In genomic region chr20:62815066-62815991, GRCh38 we compare ENCODE assay signal across 9 cellular contexts. TPM values are rescaled to one million over a fixed set of nuclear protein-coding genes. Genes with fewer than 3 reads are reported as not detected.
A peak's percentile ranks its signal among the peaks of the same experiment; 100 is the strongest.
DNase-seq lines count a peak whose midpoint lies in the region; ATAC-seq and TF ChIP-seq lines count a peak whose summit lies in the region.
"Had no signal": no experiment of that assay in that cellular context is flagged by ENCODE, and none has a peak within 500 bp of the region (broad histone marks: within the 10 kb centered on the region; RNA-seq: fewer than 3 reads in every experiment).

No MANE protein-coding gene starts in this region.

- no peak for ATAC-seq in GM21529 (IDR thresholded peaks at IDR 0.05; ENCODE audit: unreplicated experiment)

- no peak overlapping the region for H2BK15ac ChIP-seq in mesendoderm (replicated peaks; ENCODE audit: low read depth)

- intact Hi-C loops in CD4-positive, alpha-beta memory T cell (cut with micrococcal nuclease) = no loop called here
- intact Hi-C loops in spleen (cut with DNase I; ENCODE audit: low total_unique reads) = no loop called here

- H3K9me3 Mint-ChIP-seq in CD4-positive, alpha-beta memory T cell = no peaks in the 10 kb centered on the region

- no peak overlapping the region for H2BK120ac ChIP-seq in mesendoderm (ENCODE audit: low read depth, low read length)

- peak overlapping the region; percentile 55 for H2AK5ac ChIP-seq in mesendoderm (ENCODE audit: low read length)

- H3K4me1 ChIP-seq in CD4-positive, alpha-beta memory T cell (ENCODE audit: insufficient read depth, low read length) = peaks cover 21% of the 10 kb centered on the region
- H3K4me1 ChIP-seq in HUES48 (ENCODE audit: control insufficient read depth, insufficient read depth, low read length) = peaks cover 13% of the 10 kb centered on the region; the same call in 1 of the 2 replicates
- peaks cover 2% of the 10 kb centered on the region for H3K4me1 ChIP-seq in mesendoderm (ENCODE audit: control insufficient read depth, low read depth, low read length)
- peaks cover 9 to 58% (median 50%) of the 10 kb centered on the region in 6 donors for H3K4me1 ChIP-seq in spleen

- H3K4me3 Mint-ChIP-seq in CD4-positive, alpha-beta memory T cell = peak overlapping the region in 6 of 8 donors; percentile 35 to 80 (median 64)

- no peaks in the 10 kb centered on the region for H3K9me3 ChIP-seq in CD4-positive, alpha-beta memory T cell (ENCODE audit: control insufficient read depth in 1 of 2, low read length in 2 of 2)
- H3K9me3 ChIP-seq in HUES48 (ENCODE audit: control insufficient read depth, insufficient read depth, low read length) (no peaks in the 10 kb centered on the region), spleen (no peaks in the 10 kb centered on the region)
- H3K9me3 ChIP-seq: neutrophil had no signal

- H4K8ac ChIP-seq in mesendoderm (ENCODE audit: low read depth, low read length) = no peak overlapping the region

- H3K4me3 ChIP-seq in CD4-positive, alpha-beta memory T cell (ENCODE audit: low read length in 2 of 2) = no peak overlapping the region
- H3K4me3 ChIP-seq in HUES48 (ENCODE audit: low read depth, low read length) = peak overlapping the region; percentile 68
- H3K4me3 ChIP-seq in cardiac fibroblast (replicated peaks in 1 of 2; ENCODE audit: low read depth in 2 of 2, low read length in 2 of 2) = no peak overlapping the region
- H3K4me3 ChIP-seq in mesendoderm (ENCODE audit: low read length) = no peak overlapping the region
- H3K4me3 ChIP-seq in spleen = peak overlapping the region in 1 of 8 donors; percentile 59

- DNase-seq in CD4-positive, alpha-beta memory T cell = peak in 1 of 5 donors; percentile 0
- peak; percentile 32 to 67 for DNase-seq in cardiac fibroblast (ENCODE audit: low read depth in 2 of 2)
- DNase-seq in mesendoderm = peak; percentile 91
- DNase-seq in GM19238 (ENCODE audit: insufficient read length, low spot score) = no peak
- DNase-seq in spleen = no peak
- DNase-seq in stimulated activated CD4-positive, alpha-beta T cell treated with anti-CD3 and anti-CD28 coated beads, Interleukin-4, amount 100 ng/mL, for 24 hours = no peak

- POLR2A ChIA-PET in CD4-positive, alpha-beta memory T cell (lab: Charles Lee; ENCODE audit: partially characterized antibody) = interaction anchor here (1.1 to 2.2 kb wide), 3 partner anchors 10 to 20 kb away, joined by 3 to 11 read pairs (median 8); partner anchors contain the start of genes MRGBP and OGFR

- H2BK5ac ChIP-seq in mesendoderm (ENCODE audit: low read length) = no peak overlapping the region

- no peaks in the 10 kb centered on the region for H3K79me2 ChIP-seq in mesendoderm (ENCODE audit: control insufficient read depth, insufficient read depth, low read length)

- H3K27ac ChIP-seq in CD4-positive, alpha-beta memory T cell (ENCODE audit: low read depth, low read length) = no peak overlapping the region
- H3K27ac ChIP-seq in HUES48 (ENCODE audit: low read depth, low read length) (peak overlapping the region; percentile 66), mesendoderm (ENCODE audit: low read depth, low read length) (peak overlapping the region; percentile 80), spleen (no peak overlapping the region)
- H3K27ac ChIP-seq: neutrophil had no signal

- H3K27me3 Mint-ChIP-seq in CD4-positive, alpha-beta memory T cell = peaks cover 12% of the 10 kb centered on the region in 2 donors

- peaks cover 15% of the 10 kb centered on the region for H3K36me3 ChIP-seq in CD4-positive, alpha-beta memory T cell (ENCODE audit: insufficient read depth, low read length)
- H3K36me3 ChIP-seq in HUES48 (ENCODE audit: control insufficient read depth, insufficient read depth, low read length) (peaks cover 34% of the 10 kb centered on the region), mesendoderm (ENCODE audit: control insufficient read depth, insufficient read depth, low read length) (no peaks in the 10 kb centered on the region), spleen (peaks cover 4 to 40% (median 37%) of the 10 kb centered on the region in 6 donors)

- peaks cover 2 to 14% (median 9%) of the 10 kb centered on the region in 4 donors for H3K4me1 Mint-ChIP-seq in CD4-positive, alpha-beta memory T cell

- CTCF ChIA-PET in CD4-positive, alpha-beta memory T cell (lab: Charles Lee; ENCODE audit: partially characterized antibody) = no interaction called here

- H3K4me2 ChIP-seq in mesendoderm (ENCODE audit: low read length) = peak overlapping the region; percentile 30

- no peak for TF ChIP-seq POLR2A in spleen (IDR thresholded peaks at IDR 0.05)

- H3K18ac ChIP-seq in mesendoderm (ENCODE audit: low read length) = peak overlapping the region; percentile 12

- H3K9ac ChIP-seq in HUES48 (ENCODE audit: low read depth, low read length) (no peak overlapping the region), mesendoderm (ENCODE audit: low read length) (peak overlapping the region; percentile 64)

- peaks cover 0 to 12% of the 10 kb centered on the region in 2 donors for H3K36me3 Mint-ChIP-seq in CD4-positive, alpha-beta memory T cell

- peak overlapping the region; percentile 83 for H3K56ac ChIP-seq in mesendoderm (ENCODE audit: low read length)

- H4K5ac ChIP-seq in mesendoderm (ENCODE audit: low read length) = no peak overlapping the region

- H3K23ac ChIP-seq in mesendoderm (ENCODE audit: low read length) = no peak overlapping the region

- WGBS in mesendoderm (ENCODE audit: extremely low coverage, insufficient coverage, low lambda C conversion rate) = no CpG with 5 or more reads among the region's 24 CpGs
- 29 to 35% (median 32%) methylated on average over 22 to 24 of the region's 24 CpGs for WGBS in spleen, 5 donors

- H3K27ac Mint-ChIP-seq in CD4-positive, alpha-beta memory T cell = peak overlapping the region in 3 of 7 donors; percentile 4 to 68 (median 40)

- H3K79me1 ChIP-seq in mesendoderm (ENCODE audit: low read length) = no peaks in the 10 kb centered on the region

- peaks cover 17% of the 10 kb centered on the region for H3K27me3 ChIP-seq in CD4-positive, alpha-beta memory T cell (ENCODE audit: insufficient read depth, low read length)
- H3K27me3 ChIP-seq in HUES48 (ENCODE audit: control insufficient read depth, insufficient read depth, low read length) (peaks cover 9% of the 10 kb centered on the region), mesendoderm (ENCODE audit: insufficient read depth, low read length, poor library complexity) (no peaks in the 10 kb centered on the region), spleen (replicated peaks in 1 of 7) (peaks cover 7 to 63% (median 52%) of the 10 kb centered on the region in 7 donors)

- H3K4ac ChIP-seq in mesendoderm (ENCODE audit: low read depth, low read length) = peak overlapping the region; percentile 41

- TF ChIP-seq CTCF in cardiac fibroblast (IDR thresholded peaks at IDR 0.05; ENCODE audit: low read depth, low read length) = no peak
- TF ChIP-seq CTCF in spleen (IDR thresholded peaks at IDR 0.05 in 8 of 11, conservative IDR thresholded peaks at IDR 0.05 in 3 of 11) = no peak

RNA-seq across cellular contexts. Expression of gene COL9A3, which starts 1.5 kb away (rescaled TPM):
- not detected for total RNA-seq in CD4-positive, alpha-beta memory T cell
- under 1 TPM in 1 of 2 donors, not detected in 1; 0.41 TPM for polyA plus RNA-seq in CD4-positive, alpha-beta memory T cell
- 45.6 TPM for polyA plus RNA-seq in mesendoderm (2013, experiment 1 of 2)
- 45.1 TPM for polyA plus RNA-seq in mesendoderm (2013, experiment 2 of 2)
- 10 to 100 TPM in 3 of 7 donors, 1 to 10 TPM in 4; 1.2 to 16.7 (median 6.8) TPM for total RNA-seq in spleen
- polyA plus RNA-seq in spleen = 10 to 100 TPM; 10.9 to 14.7 (median 13.1) TPM

RNA-seq across cellular contexts. Expression of gene OGFR, which starts 10.7 kb away (rescaled TPM):
- 10 to 100 TPM; 73.6 to 75.9 TPM for total RNA-seq in CD4-positive, alpha-beta memory T cell
- polyA plus RNA-seq in CD4-positive, alpha-beta memory T cell = 10 to 100 TPM; 13.8 to 65.3 TPM
- polyA plus RNA-seq in mesendoderm (2013, experiment 1 of 2) = 11.3 TPM
- polyA plus RNA-seq in mesendoderm (2013, experiment 2 of 2) = 11.4 TPM
- 10 to 100 TPM; 69.8 to 91.0 (median 78.2) TPM for total RNA-seq in spleen
- polyA plus RNA-seq in spleen = 100 to 1,000 TPM in 1 of 3 donors, 10 to 100 TPM in 2; 46.0 to 127 (median 66.9) TPM

RNA-seq across cellular contexts. Expression of gene MRGBP, which starts 19.1 kb away (rescaled TPM):
- total RNA-seq in CD4-positive, alpha-beta memory T cell = 10 to 100 TPM in 1 of 2 experiments, 1 to 10 TPM in 1; 9.7 to 11.0 TPM
- 10 to 100 TPM in 1 of 2 donors, 1 to 10 TPM in 1; 6.8 to 10.9 TPM for polyA plus RNA-seq in CD4-positive, alpha-beta memory T cell
- 13.3 TPM for polyA plus RNA-seq in mesendoderm (2013, experiment 1 of 2)
- 13.2 TPM for polyA plus RNA-seq in mesendoderm (2013, experiment 2 of 2)
- 10 to 100 TPM in 4 of 7 donors, 1 to 10 TPM in 3; 8.5 to 15.7 (median 12.0) TPM for total RNA-seq in spleen
- 10 to 100 TPM; 10.6 to 13.1 (median 12.6) TPM for polyA plus RNA-seq in spleen

RNA-seq across cellular contexts. Expression of gene TCFL5, which starts 46.3 kb away (rescaled TPM):
- total RNA-seq in CD4-positive, alpha-beta memory T cell = 10 to 100 TPM in 1 of 2 experiments, 1 to 10 TPM in 1; 9.9 to 10.3 TPM
- 1 to 10 TPM in 1 of 2 donors, under 1 TPM in 1; 0.52 to 2.5 TPM for polyA plus RNA-seq in CD4-positive, alpha-beta memory T cell
- 5.1 TPM for polyA plus RNA-seq in mesendoderm (2013, experiment 1 of 2)
- polyA plus RNA-seq in mesendoderm (2013, experiment 2 of 2) = 4.8 TPM
- 1 to 10 TPM; 4.1 to 8.8 (median 6.8) TPM for total RNA-seq in spleen
- 1 to 10 TPM; 4.5 to 6.3 (median 5.3) TPM for polyA plus RNA-seq in spleen

Comparison
In these comparisons a context has a peak if more than half of its experiments do, and no peak if none do; other contexts are left out.
1. DNase-seq: peak in cardiac fibroblast (2 of 2) and mesendoderm (single experiment); none in GM19238 (single experiment), spleen (single experiment) and stimulated activated CD4-positive, alpha-beta T cell treated with anti-CD3 and anti-CD28 coated beads, Interleukin-4, amount 100 ng/mL, for 24 hours (single experiment).
2. H3K27ac ChIP-seq: peak in HUES48 (single experiment) and mesendoderm (single experiment); none in CD4-positive, alpha-beta memory T cell (single experiment) and spleen (0 of 8).